ENCODE assay signal across 19 cellular contexts in genomic region chr4:14364953-14365533, GRCh38.
DNase-seq lines count a peak whose midpoint lies in the region; ATAC-seq and TF ChIP-seq lines count a peak whose summit lies in the region.
"Had no signal": no experiment of that assay in that cellular context is flagged by ENCODE, and none has a peak within 500 bp of the region (broad histone marks: within the 10 kb centered on the region; RNA-seq: fewer than 3 reads in every experiment).

No MANE protein-coding gene starts in this region.

- H3K9me3 Mint-ChIP-seq in GM23338 = no peaks in the 10 kb centered on the region; the same call in 2 of the 3 replicates
- H3K9me3 Mint-ChIP-seq: CD8-positive, alpha-beta T cell had no signal

- POLR2A ChIA-PET in A673 (lab: Charles Lee; ENCODE audit: low non-redundant PET) = no interaction called here

- no peak overlapping the region for H2AK5ac ChIP-seq in mesendoderm (ENCODE audit: low read length)

- H3K27me3 ChIP-seq in A673 (replicated peaks; ENCODE audit: insufficient read depth, low read depth, low read length, poor library complexity) = no peaks in the 10 kb centered on the region
- H3K27me3 ChIP-seq in GM23338 (ENCODE audit: insufficient read depth) = no peaks in the 10 kb centered on the region
- no peaks in the 10 kb centered on the region for H3K27me3 ChIP-seq in mesendoderm (ENCODE audit: insufficient read depth, low read length, poor library complexity)
- no peaks in the 10 kb centered on the region for H3K27me3 ChIP-seq in upper lobe of left lung

- H3K79me2 ChIP-seq in GM23338 (replicated peaks; ENCODE audit: insufficient read depth) (no peaks in the 10 kb centered on the region), mesendoderm (ENCODE audit: control insufficient read depth, insufficient read depth, low read length) (no peaks in the 10 kb centered on the region)

- ATAC-seq in GM23338 (no peak), GM19324 (IDR thresholded peaks at IDR 0.05; ENCODE audit: low FRiP score, unreplicated experiment) (no peak), HG02981 (IDR thresholded peaks at IDR 0.05; ENCODE audit: unreplicated experiment) (no peak), upper lobe of left lung (ENCODE audit: low FRiP score in 2 of 2) (no peak)
- ATAC-seq: CD8-positive, alpha-beta T cell had no signal

- H3K4me1 ChIP-seq in A673 (ENCODE audit: insufficient read depth, low read length, poor library complexity, severe bottlenecking) = peaks cover 11% of the 10 kb centered on the region
- peaks cover 22% of the 10 kb centered on the region for H3K4me1 ChIP-seq in GM23338 (ENCODE audit: insufficient read depth)
- no peaks in the 10 kb centered on the region for H3K4me1 ChIP-seq in mesendoderm (ENCODE audit: control insufficient read depth, low read depth, low read length)
- H3K4me1 ChIP-seq in upper lobe of left lung = no peaks in the 10 kb centered on the region

- no peak overlapping the region for H3K27ac ChIP-seq in A673 (ENCODE audit: low read depth, low read length, poor library complexity, severe bottlenecking)
- H3K27ac ChIP-seq in GM23338 (ENCODE audit: low read depth) = no peak overlapping the region
- peak overlapping the region; percentile 58 for H3K27ac ChIP-seq in VCaP
- no peak overlapping the region for H3K27ac ChIP-seq in mesendoderm (ENCODE audit: low read depth, low read length)
- no peak overlapping the region for H3K27ac ChIP-seq in upper lobe of left lung
- H3K27ac ChIP-seq: GM23248 had no signal

- H3K4ac ChIP-seq in mesendoderm (ENCODE audit: low read depth, low read length) = no peak overlapping the region

- H3K4me1 Mint-ChIP-seq in GM23338 = peaks cover 10% of the 10 kb centered on the region
- H3K4me1 Mint-ChIP-seq: CD14-positive monocyte had no signal

- H3K36me3 Mint-ChIP-seq in GM23338 (ENCODE audit: low read depth) = no peaks in the 10 kb centered on the region
- H3K36me3 Mint-ChIP-seq: CD14-positive monocyte; CD8-positive, alpha-beta T cell had no signal

- no peak overlapping the region for H3K27ac Mint-ChIP-seq in GM23338
- H3K27ac Mint-ChIP-seq: B cell; CD14-positive monocyte; CD8-positive, alpha-beta T cell had no signal

- H2AFZ ChIP-seq in GM23338 = peak overlapping the region; percentile 6; the same call in 1 of the 2 replicates
- H2AFZ ChIP-seq: GM23248 had no signal

- H3K4me3 ChIP-seq in A673 (ENCODE audit: low read depth, low read length, poor library complexity, severe bottlenecking) = no peak overlapping the region
- H3K4me3 ChIP-seq in GM23338 = no peak overlapping the region
- no peak overlapping the region for H3K4me3 ChIP-seq in mesendoderm (ENCODE audit: low read length)
- no peak overlapping the region for H3K4me3 ChIP-seq in upper lobe of left lung
- H3K4me3 ChIP-seq: GM23248 had no signal

- no peak for TF ChIP-seq CTCF in A673 (conservative IDR thresholded peaks at IDR 0.05; ENCODE audit: low read depth, low read length)
- TF ChIP-seq CTCF in GM23338 (conservative IDR thresholded peaks at IDR 0.05; ENCODE audit: low read depth in 2 of 2) = no peak
- TF ChIP-seq CTCF in VCaP (conservative IDR thresholded peaks at IDR 0.05) = no peak
- TF ChIP-seq CTCF in upper lobe of left lung (IDR thresholded peaks at IDR 0.05) = no peak

- peaks cover 14% of the 10 kb centered on the region for H3K9me2 ChIP-seq in GM23338 (ENCODE audit: insufficient read depth)

- H4K20me1 ChIP-seq in GM23338 (replicated peaks; ENCODE audit: insufficient read depth) = no peaks in the 10 kb centered on the region

- H3K27me3 Mint-ChIP-seq in GM23338 (ENCODE audit: insufficient read depth, low read depth, poor library complexity) = peaks cover 2% of the 10 kb centered on the region
- H3K27me3 Mint-ChIP-seq: B cell had no signal

- no peak overlapping the region for H3K4me3 Mint-ChIP-seq in GM23338
- H3K4me3 Mint-ChIP-seq: B cell; CD14-positive monocyte; CD8-positive, alpha-beta T cell had no signal

- H3K4me2 ChIP-seq in GM23338 (peak overlapping the region; percentile 39; the same call in 1 of the 2 replicates), mesendoderm (ENCODE audit: low read length) (no peak overlapping the region)

- intact Hi-C loops in A673 (cut with micrococcal nuclease; ENCODE audit: unreplicated experiment) = no loop called here

- no peak overlapping the region for H3K9ac ChIP-seq in mesendoderm (ENCODE audit: low read length)
- H3K9ac ChIP-seq: GM23248 had no signal

- H3K23ac ChIP-seq in mesendoderm (ENCODE audit: low read length) = no peak overlapping the region

- CTCF ChIA-PET in A673 (lab: Charles Lee) = no interaction called here

- H3K18ac ChIP-seq in mesendoderm (ENCODE audit: low read length) = no peak overlapping the region

- no peaks in the 10 kb centered on the region for H3K79me1 ChIP-seq in mesendoderm (ENCODE audit: low read length)

- H3K56ac ChIP-seq in mesendoderm (ENCODE audit: low read length) = no peak overlapping the region

- H2BK5ac ChIP-seq in mesendoderm (ENCODE audit: low read length) = no peak overlapping the region

- H3K9me3 ChIP-seq in A673 (ENCODE audit: low read depth, low read length, poor library complexity, severe bottlenecking) (no peaks in the 10 kb centered on the region), upper lobe of left lung (no peaks in the 10 kb centered on the region)

- BruUV-seq in A673 (replicated peaks; lab: Mats Ljungman, UMichigan) = no TSS peak

- TF ChIP-seq POLR2A in upper lobe of left lung (IDR thresholded peaks at IDR 0.05) = no peak

- H2BK120ac ChIP-seq in mesendoderm (ENCODE audit: low read depth, low read length) = no peak overlapping the region

- H4K8ac ChIP-seq in mesendoderm (ENCODE audit: low read depth, low read length) = no peak overlapping the region

- TF ChIP-seq EP300 in upper lobe of left lung (IDR thresholded peaks at IDR 0.05) = no peak

- H3K36me3 ChIP-seq in A673 (ENCODE audit: insufficient read depth, low read length, poor library complexity, severe bottlenecking) = no peaks in the 10 kb centered on the region
- H3K36me3 ChIP-seq in GM23338 (ENCODE audit: insufficient read depth) = no peaks in the 10 kb centered on the region
- no peaks in the 10 kb centered on the region for H3K36me3 ChIP-seq in mesendoderm (ENCODE audit: control insufficient read depth, insufficient read depth, low read length)
- H3K36me3 ChIP-seq in upper lobe of left lung = no peaks in the 10 kb centered on the region

- no peak overlapping the region for H4K5ac ChIP-seq in mesendoderm (ENCODE audit: low read length)

- no peaks in the 10 kb centered on the region for H3F3A ChIP-seq in GM23338 (replicated peaks; ENCODE audit: low read depth)

- no peak overlapping the region for H2BK15ac ChIP-seq in mesendoderm (replicated peaks; ENCODE audit: low read depth)

- DNase-seq in A673 (ENCODE audit: low spot score) (peak; percentile 83), GM23338 (ENCODE audit: low spot score) (peak; percentile 17), mesendoderm (peak; percentile 85), GF-D8 (lab: John Stamatoyannopoulos, UW) (no peak), upper lobe of left lung (no peak)
- DNase-seq: CD8-positive, alpha-beta T cell; COR-L47; DMS153; DMS79 treated with DMSO at 0.1 percent for 48 hours; EL; GDM1; GM23248; H7; IMR-90 had no signal

TF ChIP-seq in GM23338, 12 proteins besides CTCF, POLR2A, EP300 and RAD21:
- TF ChIP-seq JUNB (IDR thresholded peaks at IDR 0.05; ENCODE audit: unreplicated experiment) (no peak), NANOG (IDR thresholded peaks at IDR 0.05; ENCODE audit: borderline replicate concordance) (peak; percentile 46; the same call in 1 of the 2 replicates), EZH2phosphoT487 (IDR thresholded peaks at IDR 0.05; ENCODE audit: unreplicated experiment) (no peak), CREB1 (CRISPR knock-in tag; IDR thresholded peaks at IDR 0.05; ENCODE audit: low read depth) (no peak), STAT1 (IDR thresholded peaks at IDR 0.05; ENCODE audit: unreplicated experiment) (no peak), ZNF331 (CRISPR knock-in tag; IDR thresholded peaks at IDR 0.05; ENCODE audit: low read depth) (no peak)

Comparison
In these comparisons a context has a peak if more than half of its experiments do, and no peak if none do; other contexts are left out.
1. DNase-seq: peak in A673 (single experiment), GM23338 (single experiment) and mesendoderm (single experiment); none in GF-D8 (single experiment) and upper lobe of left lung (0 of 2).